8 cellular contexts compared by ENCODE assay signal in the genomic region with DNA sequence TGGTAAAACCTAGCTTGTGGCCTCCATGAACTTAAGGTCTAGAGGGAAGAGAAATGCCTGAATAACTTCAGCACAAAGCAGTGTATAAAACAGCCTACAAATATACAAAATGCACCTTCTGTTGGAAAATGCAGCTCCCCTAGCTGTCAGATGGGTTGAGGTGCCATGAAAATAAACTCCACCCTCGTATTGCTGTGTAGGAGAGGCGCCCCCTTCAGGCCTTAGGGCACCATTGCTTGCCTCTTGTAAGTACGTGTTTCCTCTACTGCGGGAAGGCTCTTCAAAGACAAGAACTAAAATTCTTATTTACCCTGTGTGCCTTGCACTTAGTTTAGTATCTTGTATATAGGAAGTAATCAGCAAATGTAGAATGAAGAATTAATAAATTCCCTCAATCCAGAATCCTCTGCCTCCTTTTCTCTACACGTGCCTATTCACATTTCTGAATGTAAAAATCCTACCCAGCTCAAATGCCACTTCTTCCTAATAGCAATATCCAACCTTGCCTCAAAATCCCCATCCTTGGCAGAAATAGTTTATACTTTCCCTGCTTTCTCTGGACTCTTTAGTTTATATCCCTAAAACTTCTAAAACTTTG.
DNase-seq lines count a peak whose midpoint lies in the region; ATAC-seq, FAIRE-seq and TF ChIP-seq lines count a peak whose summit lies in the region.

No MANE protein-coding gene starts in this region.

- CTCF ChIA-PET in WTC11 (lab: Charles Lee), result interaction anchor here (0.6 to 3.3 kb wide), 33 partner anchors 8 to 1452 kb away, joined by 3 to 36 read pairs (median 4); no protein-coding TSS in a partner anchor

- ATAC-seq in HG02588 (IDR thresholded peaks at IDR 0.05; ENCODE audit: unreplicated experiment) (peak; percentile 82), WTC11 (peak; percentile 100)

- dilution Hi-C loops in keratinocyte (cut with MboI; ENCODE audit: extremely low pct_ligation_motif_present, low sequenced_read_pairs), result no loop called here

- H3K27ac Mint-ChIP-seq in WTC11, result no peak overlapping the region

- H3K4me3 ChIP-seq in keratinocyte (ENCODE audit: control insufficient read depth in 2 of 3, extremely low read depth in 1 of 3, insufficient read depth in 2 of 3, low read depth in 1 of 3, low read length in 3 of 3), result no peak overlapping the region

- H3K36me3 Mint-ChIP-seq in WTC11, result no peaks in the 10 kb centered on the region

- H3K4me1 ChIP-seq in keratinocyte (ENCODE audit: control insufficient read depth, extremely low read depth, insufficient read depth, low read length), result no peaks in the 10 kb centered on the region

- no peaks in the 10 kb centered on the region for H3K27me3 ChIP-seq in keratinocyte (ENCODE audit: control insufficient read depth, extremely low read depth, insufficient read depth, low read length)

- H3K9me1 ChIP-seq in keratinocyte (ENCODE audit: control insufficient read depth, extremely low read depth, insufficient read depth, low read length), result no peaks in the 10 kb centered on the region

- H3K9ac ChIP-seq in keratinocyte (ENCODE audit: control insufficient read depth, extremely low read depth, insufficient read depth, low read length), result no peak overlapping the region

- H2AFZ ChIP-seq in keratinocyte (ENCODE audit: control insufficient read depth, low read length), result no peak overlapping the region

- DNase-seq in GDM1 (lab: John Stamatoyannopoulos, UW) (peak; percentile 74), NCI-H1436 (lab: John Stamatoyannopoulos, UW) (peak; percentile 54), WTC11 (ENCODE audit: low spot score) (peak; percentile 73), keratinocyte (ENCODE audit: low read depth, low spot score) (peak; percentile 26), GM19238 (ENCODE audit: insufficient read length, low spot score) (no peak), DMS114 treated with DMSO at 0.1 percent for 48 hours (lab: John Stamatoyannopoulos, UW; ENCODE audit: unreplicated experiment) (no peak)

- H3K27ac ChIP-seq in keratinocyte (ENCODE audit: control insufficient read depth, insufficient read depth, low read length), result no peak overlapping the region

- no peak overlapping the region for H3K4me3 Mint-ChIP-seq in WTC11

- H3K4me1 Mint-ChIP-seq in WTC11, result no peaks in the 10 kb centered on the region

- no peak overlapping the region for H3K4me2 ChIP-seq in keratinocyte (ENCODE audit: control insufficient read depth, extremely low read depth, insufficient read depth, low read depth, low read length)

- H3K27me3 Mint-ChIP-seq in WTC11 (ENCODE audit: low read depth), result no peaks in the 10 kb centered on the region; the same call in 1 of the 2 replicates

- H3K79me2 ChIP-seq in keratinocyte (ENCODE audit: control insufficient read depth, insufficient read depth, low read length), result no peaks in the 10 kb centered on the region

- no peaks in the 10 kb centered on the region for H3K9me3 Mint-ChIP-seq in WTC11

- TF ChIP-seq CTCF in WTC11 (IDR thresholded peaks at IDR 0.05), result peak; percentile 89
- TF ChIP-seq CTCF in keratinocyte (optimal IDR thresholded peaks at IDR 0.05 in 1 of 3, IDR thresholded peaks at IDR 0.05 in 1 of 3, conservative IDR thresholded peaks at IDR 0.05 in 1 of 3; ENCODE audit: extremely low read depth in 1 of 3, insufficient read depth in 2 of 3, low read length in 3 of 3), result peak; percentile 87 to 93 (median 89)

- no peaks in the 10 kb centered on the region for H3K36me3 ChIP-seq in keratinocyte (ENCODE audit: control insufficient read depth in 2 of 2, extremely low read depth in 1 of 2, insufficient read depth in 2 of 2, low read length in 2 of 2)

- no peaks in the 10 kb centered on the region for H4K20me1 ChIP-seq in keratinocyte (ENCODE audit: control insufficient read depth, extremely low read depth, insufficient read depth, low read length)

- H3K9me3 ChIP-seq in keratinocyte (ENCODE audit: control insufficient read depth, low read depth, low read length), result no peaks in the 10 kb centered on the region

- POLR2A ChIA-PET in WTC11 (lab: Charles Lee), result interaction anchor here (0.6 kb wide), 1 partner anchor 368 kb away, joined by 3 read pairs; no protein-coding TSS in a partner anchor

- peak; percentile 91 for FAIRE-seq in A204.1 (lab: Jason Lieb, UNC)
- FAIRE-seq in keratinocyte (lab: Jason Lieb, UNC), result peak; percentile 76

TF ChIP-seq in WTC11, 78 proteins besides CTCF, POLR2A, EP300 and RAD21:
- TF ChIP-seq ZBTB21 (CRISPR knock-in tag; IDR thresholded peaks at IDR 0.05; ENCODE audit: borderline replicate concordance) (no peak), ZNF138 (CRISPR knock-in tag; conservative IDR thresholded peaks at IDR 0.05) (no peak)

Comparison
In these comparisons a context has a peak if more than half of its experiments do, and no peak if none do; other contexts are left out.
1. DNase-seq: peak in GDM1 (single experiment), NCI-H1436 (single experiment), WTC11 (single experiment) and keratinocyte (single experiment); none in GM19238 (single experiment) and DMS114 treated with DMSO at 0.1 percent for 48 hours (single experiment).